8 cellular contexts compared by ENCODE assay signal in genomic region chr19:50358483-50359431, GRCh38. TPM values are rescaled to one million over a fixed set of nuclear protein-coding genes. Genes with fewer than 3 reads are reported as not detected.
DNase-seq lines count a peak whose midpoint lies in the region; ATAC-seq and TF ChIP-seq lines count a peak whose summit lies in the region.

No MANE protein-coding gene starts in this region.

- ATAC-seq in HG03135 (IDR thresholded peaks at IDR 0.05; ENCODE audit: unreplicated experiment) = no peak

- peaks cover 66% of the 10 kb centered on the region for H3K4me1 Mint-ChIP-seq in activated T-cell treated with anti-CD3 and anti-CD28 coated beads, Interleukin-2, amount 50 U/mL, for 24 hours (ENCODE audit: low read depth)

- peak overlapping the region; percentile 82 for H3K4me3 Mint-ChIP-seq in activated T-cell treated with anti-CD3 and anti-CD28 coated beads, Interleukin-2, amount 50 U/mL, for 24 hours

- intact Hi-C loops in vagina (cut with DNase I) = loop anchor here (5.0 kb wide), 1 partner anchor 424 kb away; no protein-coding TSS in a partner anchor

- no peaks in the 10 kb centered on the region for H3K79me2 ChIP-seq in fibroblast of lung (ENCODE audit: control insufficient read depth, insufficient read depth, low read length)

- H3K27ac ChIP-seq in fibroblast of lung (ENCODE audit: insufficient read depth, low read length) = no peak overlapping the region
- H3K27ac ChIP-seq in rectal smooth muscle tissue (ENCODE audit: low read depth, low read length) = no peak overlapping the region
- peak overlapping the region; percentile 90 for H3K27ac ChIP-seq in vagina

- H3K9ac ChIP-seq in fibroblast of lung (ENCODE audit: insufficient read depth, low read length) = no peak overlapping the region
- H3K9ac ChIP-seq in rectal smooth muscle tissue (ENCODE audit: low read length) = peak overlapping the region; percentile 32

- H3K27me3 ChIP-seq in fibroblast of lung (ENCODE audit: control insufficient read depth, insufficient read depth, low read length) (no peaks in the 10 kb centered on the region), rectal smooth muscle tissue (ENCODE audit: control insufficient read depth, insufficient read depth, low read length) (peaks cover 3% of the 10 kb centered on the region), vagina (no peaks in the 10 kb centered on the region)

- H4K20me1 ChIP-seq in fibroblast of lung (ENCODE audit: control insufficient read depth, extremely low read depth, insufficient read depth, low read length) = no peaks in the 10 kb centered on the region

- no peaks in the 10 kb centered on the region for H3K9me3 ChIP-seq in fibroblast of lung (ENCODE audit: control insufficient read depth, insufficient read depth, low read depth, low read length)
- no peaks in the 10 kb centered on the region for H3K9me3 ChIP-seq in vagina

- DNase-seq in GM04504 (ENCODE audit: low read depth) (peak; percentile 14), NCI-H2196 treated with DMSO at 0.1 percent for 48 hours (lab: John Stamatoyannopoulos, UW; ENCODE audit: unreplicated experiment) (peak; percentile 78), fibroblast of lung (ENCODE audit: low read depth in 2 of 2) (peak; percentile 12 to 51), vagina (ENCODE audit: extremely low spot score in 2 of 2) (no peak), COR-L47 (lab: John Stamatoyannopoulos, UW) (no peak)
- peak; percentile 87 for DNase-seq in activated T-cell treated with anti-CD3 and anti-CD28 coated beads, Interleukin-2, amount 50 U/mL, for 24 hours

- no peak for TF ChIP-seq POLR2A in vagina (IDR thresholded peaks at IDR 0.05)

- TF ChIP-seq CTCF in fibroblast of lung (conservative IDR thresholded peaks at IDR 0.05 in 1 of 2, IDR thresholded peaks at IDR 0.05 in 1 of 2; ENCODE audit: low read depth in 1 of 2, low read length in 2 of 2) (no peak), vagina (IDR thresholded peaks at IDR 0.05) (no peak)

- H3K36me3 ChIP-seq in fibroblast of lung (ENCODE audit: control insufficient read depth, insufficient read depth, low read length) (no peaks in the 10 kb centered on the region), rectal smooth muscle tissue (ENCODE audit: control insufficient read depth, insufficient read depth, low read length) (no peaks in the 10 kb centered on the region), vagina (no peaks in the 10 kb centered on the region)

- H3K9me3 Mint-ChIP-seq in activated T-cell treated with anti-CD3 and anti-CD28 coated beads, Interleukin-2, amount 50 U/mL, for 24 hours = peaks cover 15% of the 10 kb centered on the region

- H2AFZ ChIP-seq in fibroblast of lung (ENCODE audit: low read length) = peak overlapping the region; percentile 75

- peak overlapping the region; percentile 44 for H3K4me2 ChIP-seq in fibroblast of lung (ENCODE audit: extremely low read depth, insufficient read depth, low read length)

- H3K4me3 ChIP-seq in fibroblast of lung (replicated peaks in 1 of 4; ENCODE audit: control extremely low read depth in 1 of 4, insufficient read depth in 1 of 4, low read depth in 3 of 4, low read length in 4 of 4) (peak overlapping the region; percentile 20 to 41 (median 31)), rectal smooth muscle tissue (ENCODE audit: low read length) (peak overlapping the region; percentile 87), vagina (peak overlapping the region; percentile 48 to 53)

- peak overlapping the region; percentile 95 for H3K27ac Mint-ChIP-seq in activated T-cell treated with anti-CD3 and anti-CD28 coated beads, Interleukin-2, amount 50 U/mL, for 24 hours

- peaks cover 46% of the 10 kb centered on the region for H3K36me3 Mint-ChIP-seq in activated T-cell treated with anti-CD3 and anti-CD28 coated beads, Interleukin-2, amount 50 U/mL, for 24 hours (ENCODE audit: low read depth)

- H3K27me3 Mint-ChIP-seq in activated T-cell treated with anti-CD3 and anti-CD28 coated beads, Interleukin-2, amount 50 U/mL, for 24 hours = no peaks in the 10 kb centered on the region

- H3K4me1 ChIP-seq in fibroblast of lung (ENCODE audit: control insufficient read depth, extremely low read depth, insufficient read depth, low read length) (no peaks in the 10 kb centered on the region), rectal smooth muscle tissue (ENCODE audit: control insufficient read depth, insufficient read depth, low read length) (no peaks in the 10 kb centered on the region), vagina (peaks cover 12% of the 10 kb centered on the region)

RNA-seq across cellular contexts. Expression of gene NAPSA, which starts 6.7 kb away (rescaled TPM):
- total RNA-seq in fibroblast of lung (under 0.01 and 0.17 TPM in 2 replicates), vagina (0.74 TPM)
- 0.03 and 0.15 TPM in 2 replicates for polyA plus RNA-seq in fibroblast of lung
- 0.05 and 0.06 TPM in 2 replicates for polyA plus RNA-seq in fibroblast of lung (2012)
- not detected in 2 replicates for polyA minus RNA-seq in fibroblast of lung (ENCODE audit: low replicate concordance)

RNA-seq across cellular contexts. Expression of gene NR1H2, which starts 17.5 kb away (rescaled TPM):
- 75.5 and 82.4 TPM in 2 replicates for total RNA-seq in fibroblast of lung
- 30.3 and 30.4 TPM in 2 replicates for polyA plus RNA-seq in fibroblast of lung
- 48.3 and 49.2 TPM in 2 replicates for polyA plus RNA-seq in fibroblast of lung (2012)
- polyA minus RNA-seq in fibroblast of lung (ENCODE audit: low replicate concordance) = 55.8 and 59.2 TPM in 2 replicates
- total RNA-seq in vagina = 84.7 TPM

RNA-seq across cellular contexts. Expression of gene POLD1, which starts 25.4 kb away (rescaled TPM):
- total RNA-seq in fibroblast of lung (16.4 and 23.6 TPM in 2 replicates), vagina (16.7 TPM)
- polyA plus RNA-seq in fibroblast of lung = 4.0 and 10.1 TPM in 2 replicates
- polyA plus RNA-seq in fibroblast of lung (2012) = 9.7 and 28.7 TPM in 2 replicates
- polyA minus RNA-seq in fibroblast of lung (ENCODE audit: low replicate concordance) = 14.4 and 25.1 TPM in 2 replicates

RNA-seq across cellular contexts. Expression of gene KCNC3, which starts 29.6 kb away (rescaled TPM):
- total RNA-seq in fibroblast of lung = under 0.01 TPM in 1 of 2 replicates, not detected in the other
- 0.01 TPM in 2 replicates for polyA plus RNA-seq in fibroblast of lung
- 0.03 and 0.13 TPM in 2 replicates for polyA plus RNA-seq in fibroblast of lung (2012)
- not detected in 2 replicates for polyA minus RNA-seq in fibroblast of lung (ENCODE audit: low replicate concordance)
- total RNA-seq in vagina = 0.98 TPM

RNA-seq across cellular contexts. Expression of gene SPIB, which starts 60.0 kb away (rescaled TPM):
- total RNA-seq in fibroblast of lung (under 0.01 TPM in 1 of 2 replicates, not detected in the other), vagina (not detected)
- not detected in 2 replicates for polyA plus RNA-seq in fibroblast of lung
- polyA plus RNA-seq in fibroblast of lung (2012) = not detected in 2 replicates
- not detected in 2 replicates for polyA minus RNA-seq in fibroblast of lung (ENCODE audit: low replicate concordance)

Comparison
In these comparisons a context has a peak if more than half of its experiments do, and no peak if none do; other contexts are left out.
1. DNase-seq: peak in GM04504 (single experiment), NCI-H2196 treated with DMSO at 0.1 percent for 48 hours (single experiment), activated T-cell treated with anti-CD3 and anti-CD28 coated beads, Interleukin-2, amount 50 U/mL, for 24 hours (single experiment) and fibroblast of lung (2 of 2); none in vagina (0 of 2) and COR-L47 (single experiment).
2. H3K4me3 ChIP-seq: peak in every context shown above with its lines; median percentile 87 in rectal smooth muscle tissue; 50 in vagina; 31 in fibroblast of lung.